ENCODE assay signal across 1 cellular context in genomic region chr19:4246767-4247593, GRCh38.
A peak's percentile ranks its signal among the peaks of the same experiment; 100 is the strongest.
TF ChIP-seq lines count a peak whose summit lies in the region.

YJU2 (plus strand) TSS chr19:4247080; CDS start chr19:4247147, 67 bp downstream.

TF ChIP-seq in HepG2, 621 proteins besides CTCF, POLR2A, EP300 and RAD21 (continued from another document and continues in another):
- TF ChIP-seq ZNF766 (CRISPR knock-in tag; IDR thresholded peaks at IDR 0.05; ENCODE audit: borderline replicate concordance) (peak; percentile 51; the same call in 1 of the 2 replicates), PHF8 (CRISPR knock-in tag; IDR thresholded peaks at IDR 0.05) (peak; percentile 80), WIZ (CRISPR knock-in tag; IDR thresholded peaks at IDR 0.05) (no peak), ZFY (CRISPR knock-in tag; IDR thresholded peaks at IDR 0.05) (peak; percentile 88), ATRX (CRISPR knock-in tag; IDR thresholded peaks at IDR 0.05; ENCODE audit: borderline replicate concordance) (no peak), ZBED4 (CRISPR knock-in tag; IDR thresholded peaks at IDR 0.05; ENCODE audit: borderline replicate concordance) (no peak; the same call in 1 of the 2 replicates), FOXO4 (CRISPR knock-in tag; conservative IDR thresholded peaks at IDR 0.05) (no peak), SP140L (CRISPR knock-in tag; IDR thresholded peaks at IDR 0.05; ENCODE audit: borderline replicate concordance) (0 out of 2 replicates have a peak, but pooled peaks have one; percentile 26), MLX (CRISPR knock-in tag; IDR thresholded peaks at IDR 0.05) (no peak), LBX2 (CRISPR knock-in tag; IDR thresholded peaks at IDR 0.05; ENCODE audit: borderline replicate concordance) (no peak), MIER2 (CRISPR knock-in tag; IDR thresholded peaks at IDR 0.05) (0 out of 2 replicates have a peak, but pooled peaks have one; percentile 47), KDM1A (CRISPR knock-in tag; IDR thresholded peaks at IDR 0.05) (no peak), TBX2 (CRISPR knock-in tag; IDR thresholded peaks at IDR 0.05; ENCODE audit: borderline replicate concordance) (no peak), JDP2 (CRISPR knock-in tag; IDR thresholded peaks at IDR 0.05; ENCODE audit: borderline replicate concordance) (no peak), TEAD3 (CRISPR knock-in tag; optimal IDR thresholded peaks at IDR 0.05; ENCODE audit: borderline replicate concordance) (peak; percentile 49), THAP8 (CRISPR knock-in tag; IDR thresholded peaks at IDR 0.05; ENCODE audit: borderline replicate concordance) (no peak), ATF2 (CRISPR knock-in tag; IDR thresholded peaks at IDR 0.05) (0 out of 2 replicates have a peak, but pooled peaks have one; percentile 76), MATR3 (CRISPR knock-in tag; IDR thresholded peaks at IDR 0.05) (no peak), CC2D1A (CRISPR knock-in tag; IDR thresholded peaks at IDR 0.05) (no peak), ZNF335 (CRISPR knock-in tag; IDR thresholded peaks at IDR 0.05) (peak; percentile 81; the same call in 1 of the 2 replicates), RCOR2 (CRISPR knock-in tag; IDR thresholded peaks at IDR 0.05) (no peak), RAD51 (IDR thresholded peaks at IDR 0.05; ENCODE audit: borderline replicate concordance) (no peak), ZNF740 (CRISPR knock-in tag; IDR thresholded peaks at IDR 0.05) (no peak), SNAI1 (CRISPR knock-in tag; IDR thresholded peaks at IDR 0.05; ENCODE audit: borderline replicate concordance) (no peak), CAMTA2 (CRISPR knock-in tag; IDR thresholded peaks at IDR 0.05; ENCODE audit: borderline replicate concordance) (peak; percentile 90; the same call in 1 of the 2 replicates), ZNF563 (CRISPR knock-in tag; IDR thresholded peaks at IDR 0.05) (peak; percentile 70; the same call in 1 of the 2 replicates), HDAC1 (CRISPR knock-in tag; IDR thresholded peaks at IDR 0.05) (peak; percentile 51; the same call in 1 of the 2 replicates), HOXA9 (CRISPR knock-in tag; IDR thresholded peaks at IDR 0.05; ENCODE audit: borderline replicate concordance) (no peak), MAF1 (CRISPR knock-in tag; IDR thresholded peaks at IDR 0.05; ENCODE audit: borderline replicate concordance) (no peak), ZFP62 (CRISPR knock-in tag; IDR thresholded peaks at IDR 0.05) (no peak), TMF1 (CRISPR knock-in tag; IDR thresholded peaks at IDR 0.05; ENCODE audit: low read depth) (no peak), SNAPC2 (CRISPR knock-in tag; IDR thresholded peaks at IDR 0.05) (no peak), ZNF274 (CRISPR knock-in tag; IDR thresholded peaks at IDR 0.05) (no peak), ZNF704 (CRISPR knock-in tag; IDR thresholded peaks at IDR 0.05; ENCODE audit: borderline replicate concordance) (no peak), ZNF672 (CRISPR knock-in tag; IDR thresholded peaks at IDR 0.05) (no peak), CREB1 (IDR thresholded peaks at IDR 0.05) (peak; percentile 97), CREB1 (CRISPR knock-in tag; IDR thresholded peaks at IDR 0.05) (peak; percentile 100), ZNF513 (CRISPR knock-in tag; conservative IDR thresholded peaks at IDR 0.05) (no peak), ZBTB3 (CRISPR knock-in tag; IDR thresholded peaks at IDR 0.05; ENCODE audit: borderline replicate concordance, low read depth) (no peak), ZBTB21 (CRISPR knock-in tag; IDR thresholded peaks at IDR 0.05) (0 out of 2 replicates have a peak, but pooled peaks have one; percentile 46), ETV5 (CRISPR knock-in tag; IDR thresholded peaks at IDR 0.05; ENCODE audit: borderline replicate concordance) (no peak), ZBTB2 (CRISPR knock-in tag; IDR thresholded peaks at IDR 0.05; ENCODE audit: low read depth) (no peak), DNMT1 (CRISPR knock-in tag; IDR thresholded peaks at IDR 0.05) (no peak), ZNF414 (CRISPR knock-in tag; IDR thresholded peaks at IDR 0.05) (0 out of 2 replicates have a peak, but pooled peaks have one; percentile 22), ZFP41 (CRISPR knock-in tag; IDR thresholded peaks at IDR 0.05; ENCODE audit: borderline replicate concordance) (no peak), THYN1 (CRISPR knock-in tag; IDR thresholded peaks at IDR 0.05; ENCODE audit: borderline replicate concordance, low read depth) (no peak), CCAR2 (optimal IDR thresholded peaks at IDR 0.05; ENCODE audit: low read depth, low read length) (no peak), HDAC6 (IDR thresholded peaks at IDR 0.05; ENCODE audit: low read depth, low read length) (no peak), ZNF17 (CRISPR knock-in tag; IDR thresholded peaks at IDR 0.05) (no peak), ATM (IDR thresholded peaks at IDR 0.05; ENCODE audit: borderline replicate concordance) (no peak), TBX3 (IDR thresholded peaks at IDR 0.05; ENCODE audit: borderline replicate concordance) (no peak), HHEX (CRISPR knock-in tag; IDR thresholded peaks at IDR 0.05) (no peak)
